In the genomic region with DNA sequence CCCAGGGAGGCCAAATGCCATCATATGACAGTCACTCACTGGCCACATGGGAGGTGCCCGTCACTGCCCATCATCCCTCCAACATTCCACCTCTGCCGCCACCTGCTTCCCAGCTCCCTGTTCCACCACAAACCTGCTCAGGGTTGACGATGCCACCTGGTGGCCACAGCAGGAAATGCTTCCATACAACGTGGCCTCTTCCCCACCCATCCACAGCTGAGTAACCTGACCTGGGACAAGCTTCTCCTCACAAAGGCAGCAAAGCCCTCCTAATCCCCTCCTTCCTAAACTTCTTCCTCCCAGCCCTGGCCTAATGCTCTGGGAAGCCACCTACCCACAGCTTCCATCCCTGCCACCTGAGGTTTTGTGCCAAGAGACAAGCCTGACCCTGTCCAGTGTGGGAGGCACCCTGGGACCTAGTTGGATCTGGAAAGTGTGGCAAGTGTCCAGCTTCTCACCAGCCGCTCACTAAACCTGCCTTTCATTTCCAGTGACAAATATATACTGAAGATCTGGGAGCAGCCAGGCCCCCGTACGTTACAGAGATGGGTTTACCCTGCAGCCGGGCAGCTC, we compare ENCODE assay signal across 1 cellular context.
A peak's percentile ranks its signal among the peaks of the same experiment; 100 is the strongest.
TF ChIP-seq lines count a peak whose summit lies in the region.

No MANE protein-coding gene starts in this region.

TF ChIP-seq in HEK293, 187 proteins besides CTCF, POLR2A, EP300 and RAD21 (continued from another document and continues in another):
- TF ChIP-seq, protein P1, sequence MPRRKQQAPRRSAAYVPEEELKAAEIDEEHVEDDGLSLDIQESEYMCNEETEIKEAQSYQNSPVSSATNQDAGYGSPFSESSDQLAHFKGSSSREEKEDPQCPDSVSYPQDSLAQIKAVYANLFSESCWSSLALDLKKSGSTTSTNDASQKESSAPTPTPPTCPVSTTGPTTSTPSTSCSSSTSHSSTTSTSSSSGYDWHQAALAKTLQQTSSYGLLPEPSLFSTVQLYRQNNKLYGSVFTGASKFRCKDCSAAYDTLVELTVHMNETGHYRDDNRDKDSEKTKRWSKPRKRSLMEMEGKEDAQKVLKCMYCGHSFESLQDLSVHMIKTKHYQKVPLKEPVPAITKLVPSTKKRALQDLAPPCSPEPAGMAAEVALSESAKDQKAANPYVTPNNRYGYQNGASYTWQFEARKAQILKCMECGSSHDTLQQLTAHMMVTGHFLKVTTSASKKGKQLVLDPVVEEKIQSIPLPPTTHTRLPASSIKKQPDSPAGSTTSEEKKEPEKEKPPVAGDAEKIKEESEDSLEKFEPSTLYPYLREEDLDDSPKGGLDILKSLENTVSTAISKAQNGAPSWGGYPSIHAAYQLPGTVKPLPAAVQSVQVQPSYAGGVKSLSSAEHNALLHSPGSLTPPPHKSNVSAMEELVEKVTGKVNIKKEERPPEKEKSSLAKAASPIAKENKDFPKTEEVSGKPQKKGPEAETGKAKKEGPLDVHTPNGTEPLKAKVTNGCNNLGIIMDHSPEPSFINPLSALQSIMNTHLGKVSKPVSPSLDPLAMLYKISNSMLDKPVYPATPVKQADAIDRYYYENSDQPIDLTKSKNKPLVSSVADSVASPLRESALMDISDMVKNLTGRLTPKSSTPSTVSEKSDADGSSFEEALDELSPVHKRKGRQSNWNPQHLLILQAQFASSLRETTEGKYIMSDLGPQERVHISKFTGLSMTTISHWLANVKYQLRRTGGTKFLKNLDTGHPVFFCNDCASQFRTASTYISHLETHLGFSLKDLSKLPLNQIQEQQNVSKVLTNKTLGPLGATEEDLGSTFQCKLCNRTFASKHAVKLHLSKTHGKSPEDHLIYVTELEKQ (tag by site-specific recombination; IDR thresholded peaks at IDR 0.05; ENCODE audit: borderline replicate concordance) = peak; percentile 35; the same call in 1 of the 2 replicates
- TF ChIP-seq ZFP37 (tag by site-specific recombination; IDR thresholded peaks at IDR 0.05) = 0 out of 2 replicates have a peak, but pooled peaks have one; percentile 52
- TF ChIP-seq, protein P2, sequence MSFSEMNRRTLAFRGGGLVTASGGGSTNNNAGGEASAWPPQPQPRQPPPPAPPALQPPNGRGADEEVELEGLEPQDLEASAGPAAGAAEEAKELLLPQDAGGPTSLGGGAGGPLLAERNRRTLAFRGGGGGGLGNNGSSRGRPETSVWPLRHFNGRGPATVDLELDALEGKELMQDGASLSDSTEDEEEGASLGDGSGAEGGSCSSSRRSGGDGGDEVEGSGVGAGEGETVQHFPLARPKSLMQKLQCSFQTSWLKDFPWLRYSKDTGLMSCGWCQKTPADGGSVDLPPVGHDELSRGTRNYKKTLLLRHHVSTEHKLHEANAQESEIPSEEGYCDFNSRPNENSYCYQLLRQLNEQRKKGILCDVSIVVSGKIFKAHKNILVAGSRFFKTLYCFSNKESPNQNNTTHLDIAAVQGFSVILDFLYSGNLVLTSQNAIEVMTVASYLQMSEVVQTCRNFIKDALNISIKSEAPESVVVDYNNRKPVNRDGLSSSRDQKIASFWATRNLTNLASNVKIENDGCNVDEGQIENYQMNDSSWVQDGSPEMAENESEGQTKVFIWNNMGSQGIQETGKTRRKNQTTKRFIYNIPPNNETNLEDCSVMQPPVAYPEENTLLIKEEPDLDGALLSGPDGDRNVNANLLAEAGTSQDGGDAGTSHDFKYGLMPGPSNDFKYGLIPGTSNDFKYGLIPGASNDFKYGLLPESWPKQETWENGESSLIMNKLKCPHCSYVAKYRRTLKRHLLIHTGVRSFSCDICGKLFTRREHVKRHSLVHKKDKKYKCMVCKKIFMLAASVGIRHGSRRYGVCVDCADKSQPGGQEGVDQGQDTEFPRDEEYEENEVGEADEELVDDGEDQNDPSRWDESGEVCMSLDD (tag by site-specific recombination; IDR thresholded peaks at IDR 0.05) = peak; percentile 47; the same call in 1 of the 2 replicates
- TF ChIP-seq ZNF214 (tag by site-specific recombination; IDR thresholded peaks at IDR 0.05; ENCODE audit: borderline replicate concordance) = no peak
- no peak for TF ChIP-seq ZNF302 (tag by site-specific recombination; IDR thresholded peaks at IDR 0.05; ENCODE audit: low read depth)
- TF ChIP-seq ZNF791 (tag by site-specific recombination; IDR thresholded peaks at IDR 0.05) = no peak
- TF ChIP-seq, protein P3, sequence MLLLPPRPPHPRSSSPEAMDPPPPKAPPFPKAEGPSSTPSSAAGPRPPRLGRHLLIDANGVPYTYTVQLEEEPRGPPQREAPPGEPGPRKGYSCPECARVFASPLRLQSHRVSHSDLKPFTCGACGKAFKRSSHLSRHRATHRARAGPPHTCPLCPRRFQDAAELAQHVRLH (tag by site-specific recombination; IDR thresholded peaks at IDR 0.05) = peak; percentile 80
- TF ChIP-seq, protein P4, sequence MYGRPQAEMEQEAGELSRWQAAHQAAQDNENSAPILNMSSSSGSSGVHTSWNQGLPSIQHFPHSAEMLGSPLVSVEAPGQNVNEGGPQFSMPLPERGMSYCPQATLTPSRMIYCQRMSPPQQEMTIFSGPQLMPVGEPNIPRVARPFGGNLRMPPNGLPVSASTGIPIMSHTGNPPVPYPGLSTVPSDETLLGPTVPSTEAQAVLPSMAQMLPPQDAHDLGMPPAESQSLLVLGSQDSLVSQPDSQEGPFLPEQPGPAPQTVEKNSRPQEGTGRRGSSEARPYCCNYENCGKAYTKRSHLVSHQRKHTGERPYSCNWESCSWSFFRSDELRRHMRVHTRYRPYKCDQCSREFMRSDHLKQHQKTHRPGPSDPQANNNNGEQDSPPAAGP (tag by site-specific recombination; IDR thresholded peaks at IDR 0.05) = peak; percentile 61; the same call in 1 of the 2 replicates
- TF ChIP-seq KLF10 (tag by site-specific recombination; IDR thresholded peaks at IDR 0.05) = no peak
- TF ChIP-seq FEZF1 (tag by site-specific recombination; IDR thresholded peaks at IDR 0.05) = no peak
- TF ChIP-seq, protein P5, sequence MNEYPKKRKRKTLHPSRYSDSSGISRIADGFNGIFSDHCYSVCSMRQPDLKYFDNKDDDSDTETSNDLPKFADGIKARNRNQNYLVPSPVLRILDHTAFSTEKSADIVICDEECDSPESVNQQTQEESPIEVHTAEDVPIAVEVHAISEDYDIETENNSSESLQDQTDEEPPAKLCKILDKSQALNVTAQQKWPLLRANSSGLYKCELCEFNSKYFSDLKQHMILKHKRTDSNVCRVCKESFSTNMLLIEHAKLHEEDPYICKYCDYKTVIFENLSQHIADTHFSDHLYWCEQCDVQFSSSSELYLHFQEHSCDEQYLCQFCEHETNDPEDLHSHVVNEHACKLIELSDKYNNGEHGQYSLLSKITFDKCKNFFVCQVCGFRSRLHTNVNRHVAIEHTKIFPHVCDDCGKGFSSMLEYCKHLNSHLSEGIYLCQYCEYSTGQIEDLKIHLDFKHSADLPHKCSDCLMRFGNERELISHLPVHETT (tag by site-specific recombination; IDR thresholded peaks at IDR 0.05) = peak; percentile 80
- TF ChIP-seq ZNF548 (tag by site-specific recombination; IDR thresholded peaks at IDR 0.05) = 0 out of 2 replicates have a peak, but pooled peaks have one; percentile 12
- TF ChIP-seq ZNF423 (tag by site-specific recombination; IDR thresholded peaks at IDR 0.05) = no peak
- no peak for TF ChIP-seq ZNF843 (tag by site-specific recombination; IDR thresholded peaks at IDR 0.05)
- no peak for TF ChIP-seq ZNF112 (tag by site-specific recombination; IDR thresholded peaks at IDR 0.05)
- peak; percentile 69; the same call in 1 of the 2 replicates for TF ChIP-seq IKZF3 (tag by site-specific recombination; IDR thresholded peaks at IDR 0.05)
- TF ChIP-seq, protein P6, sequence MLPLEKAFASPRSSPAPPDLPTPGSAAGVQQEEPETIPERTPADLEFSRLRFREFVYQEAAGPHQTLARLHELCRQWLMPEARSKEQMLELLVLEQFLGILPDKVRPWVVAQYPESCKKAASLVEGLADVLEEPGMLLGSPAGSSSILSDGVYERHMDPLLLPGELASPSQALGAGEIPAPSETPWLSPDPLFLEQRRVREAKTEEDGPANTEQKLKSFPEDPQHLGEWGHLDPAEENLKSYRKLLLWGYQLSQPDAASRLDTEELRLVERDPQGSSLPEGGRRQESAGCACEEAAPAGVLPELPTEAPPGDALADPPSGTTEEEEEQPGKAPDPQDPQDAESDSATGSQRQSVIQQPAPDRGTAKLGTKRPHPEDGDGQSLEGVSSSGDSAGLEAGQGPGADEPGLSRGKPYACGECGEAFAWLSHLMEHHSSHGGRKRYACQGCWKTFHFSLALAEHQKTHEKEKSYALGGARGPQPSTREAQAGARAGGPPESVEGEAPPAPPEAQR (tag by site-specific recombination; IDR thresholded peaks at IDR 0.05) = no peak
- TF ChIP-seq, protein P7, sequence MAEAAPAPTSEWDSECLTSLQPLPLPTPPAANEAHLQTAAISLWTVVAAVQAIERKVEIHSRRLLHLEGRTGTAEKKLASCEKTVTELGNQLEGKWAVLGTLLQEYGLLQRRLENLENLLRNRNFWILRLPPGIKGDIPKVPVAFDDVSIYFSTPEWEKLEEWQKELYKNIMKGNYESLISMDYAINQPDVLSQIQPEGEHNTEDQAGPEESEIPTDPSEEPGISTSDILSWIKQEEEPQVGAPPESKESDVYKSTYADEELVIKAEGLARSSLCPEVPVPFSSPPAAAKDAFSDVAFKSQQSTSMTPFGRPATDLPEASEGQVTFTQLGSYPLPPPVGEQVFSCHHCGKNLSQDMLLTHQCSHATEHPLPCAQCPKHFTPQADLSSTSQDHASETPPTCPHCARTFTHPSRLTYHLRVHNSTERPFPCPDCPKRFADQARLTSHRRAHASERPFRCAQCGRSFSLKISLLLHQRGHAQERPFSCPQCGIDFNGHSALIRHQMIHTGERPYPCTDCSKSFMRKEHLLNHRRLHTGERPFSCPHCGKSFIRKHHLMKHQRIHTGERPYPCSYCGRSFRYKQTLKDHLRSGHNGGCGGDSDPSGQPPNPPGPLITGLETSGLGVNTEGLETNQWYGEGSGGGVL (tag by site-specific recombination; IDR thresholded peaks at IDR 0.05) = no peak
- TF ChIP-seq, protein P8, sequence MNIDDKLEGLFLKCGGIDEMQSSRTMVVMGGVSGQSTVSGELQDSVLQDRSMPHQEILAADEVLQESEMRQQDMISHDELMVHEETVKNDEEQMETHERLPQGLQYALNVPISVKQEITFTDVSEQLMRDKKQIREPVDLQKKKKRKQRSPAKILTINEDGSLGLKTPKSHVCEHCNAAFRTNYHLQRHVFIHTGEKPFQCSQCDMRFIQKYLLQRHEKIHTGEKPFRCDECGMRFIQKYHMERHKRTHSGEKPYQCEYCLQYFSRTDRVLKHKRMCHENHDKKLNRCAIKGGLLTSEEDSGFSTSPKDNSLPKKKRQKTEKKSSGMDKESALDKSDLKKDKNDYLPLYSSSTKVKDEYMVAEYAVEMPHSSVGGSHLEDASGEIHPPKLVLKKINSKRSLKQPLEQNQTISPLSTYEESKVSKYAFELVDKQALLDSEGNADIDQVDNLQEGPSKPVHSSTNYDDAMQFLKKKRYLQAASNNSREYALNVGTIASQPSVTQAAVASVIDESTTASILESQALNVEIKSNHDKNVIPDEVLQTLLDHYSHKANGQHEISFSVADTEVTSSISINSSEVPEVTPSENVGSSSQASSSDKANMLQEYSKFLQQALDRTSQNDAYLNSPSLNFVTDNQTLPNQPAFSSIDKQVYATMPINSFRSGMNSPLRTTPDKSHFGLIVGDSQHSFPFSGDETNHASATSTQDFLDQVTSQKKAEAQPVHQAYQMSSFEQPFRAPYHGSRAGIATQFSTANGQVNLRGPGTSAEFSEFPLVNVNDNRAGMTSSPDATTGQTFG (tag by site-specific recombination; IDR thresholded peaks at IDR 0.05; ENCODE audit: borderline replicate concordance) = no peak
- peak; percentile 83 for TF ChIP-seq KLF8 (tag by site-specific recombination; IDR thresholded peaks at IDR 0.05)
- TF ChIP-seq ZNF138 (tag by site-specific recombination; IDR thresholded peaks at IDR 0.05; ENCODE audit: borderline replicate concordance) = no peak
- TF ChIP-seq ZNF416 (tag by site-specific recombination; IDR thresholded peaks at IDR 0.05) = no peak
- no peak for TF ChIP-seq ZBTB21 (tag by site-specific recombination; IDR thresholded peaks at IDR 0.05)
- TF ChIP-seq KLF1 (tag by site-specific recombination; IDR thresholded peaks at IDR 0.05) = peak; percentile 50; the same call in 1 of the 2 replicates
- TF ChIP-seq SP7 (tag by site-specific recombination; IDR thresholded peaks at IDR 0.05) = peak; percentile 54
- 0 out of 2 replicates have a peak, but pooled peaks have one; percentile 20 for TF ChIP-seq ZNF560 (tag by site-specific recombination; IDR thresholded peaks at IDR 0.05; ENCODE audit: borderline replicate concordance)
- no peak for TF ChIP-seq ZNF121 (tag by site-specific recombination; IDR thresholded peaks at IDR 0.05)
- TF ChIP-seq, protein P9, sequence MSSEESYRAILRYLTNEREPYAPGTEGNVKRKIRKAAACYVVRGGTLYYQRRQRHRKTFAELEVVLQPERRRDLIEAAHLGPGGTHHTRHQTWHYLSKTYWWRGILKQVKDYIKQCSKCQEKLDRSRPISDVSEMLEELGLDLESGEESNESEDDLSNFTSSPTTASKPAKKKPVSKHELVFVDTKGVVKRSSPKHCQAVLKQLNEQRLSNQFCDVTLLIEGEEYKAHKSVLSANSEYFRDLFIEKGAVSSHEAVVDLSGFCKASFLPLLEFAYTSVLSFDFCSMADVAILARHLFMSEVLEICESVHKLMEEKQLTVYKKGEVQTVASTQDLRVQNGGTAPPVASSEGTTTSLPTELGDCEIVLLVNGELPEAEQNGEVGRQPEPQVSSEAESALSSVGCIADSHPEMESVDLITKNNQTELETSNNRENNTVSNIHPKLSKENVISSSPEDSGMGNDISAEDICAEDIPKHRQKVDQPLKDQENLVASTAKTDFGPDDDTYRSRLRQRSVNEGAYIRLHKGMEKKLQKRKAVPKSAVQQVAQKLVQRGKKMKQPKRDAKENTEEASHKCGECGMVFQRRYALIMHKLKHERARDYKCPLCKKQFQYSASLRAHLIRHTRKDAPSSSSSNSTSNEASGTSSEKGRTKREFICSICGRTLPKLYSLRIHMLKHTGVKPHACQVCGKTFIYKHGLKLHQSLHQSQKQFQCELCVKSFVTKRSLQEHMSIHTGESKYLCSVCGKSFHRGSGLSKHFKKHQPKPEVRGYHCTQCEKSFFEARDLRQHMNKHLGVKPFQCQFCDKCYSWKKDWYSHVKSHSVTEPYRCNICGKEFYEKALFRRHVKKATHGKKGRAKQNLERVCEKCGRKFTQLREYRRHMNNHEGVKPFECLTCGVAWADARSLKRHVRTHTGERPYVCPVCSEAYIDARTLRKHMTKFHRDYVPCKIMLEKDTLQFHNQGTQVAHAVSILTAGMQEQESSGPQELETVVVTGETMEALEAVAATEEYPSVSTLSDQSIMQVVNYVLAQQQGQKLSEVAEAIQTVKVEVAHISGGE (tag by site-specific recombination; conservative IDR thresholded peaks at IDR 0.05; ENCODE audit: low read depth) = no peak
- TF ChIP-seq ZNF785 (tag by site-specific recombination; IDR thresholded peaks at IDR 0.05) = peak; percentile 22; the same call in 1 of the 2 replicates
- TF ChIP-seq, protein P10, sequence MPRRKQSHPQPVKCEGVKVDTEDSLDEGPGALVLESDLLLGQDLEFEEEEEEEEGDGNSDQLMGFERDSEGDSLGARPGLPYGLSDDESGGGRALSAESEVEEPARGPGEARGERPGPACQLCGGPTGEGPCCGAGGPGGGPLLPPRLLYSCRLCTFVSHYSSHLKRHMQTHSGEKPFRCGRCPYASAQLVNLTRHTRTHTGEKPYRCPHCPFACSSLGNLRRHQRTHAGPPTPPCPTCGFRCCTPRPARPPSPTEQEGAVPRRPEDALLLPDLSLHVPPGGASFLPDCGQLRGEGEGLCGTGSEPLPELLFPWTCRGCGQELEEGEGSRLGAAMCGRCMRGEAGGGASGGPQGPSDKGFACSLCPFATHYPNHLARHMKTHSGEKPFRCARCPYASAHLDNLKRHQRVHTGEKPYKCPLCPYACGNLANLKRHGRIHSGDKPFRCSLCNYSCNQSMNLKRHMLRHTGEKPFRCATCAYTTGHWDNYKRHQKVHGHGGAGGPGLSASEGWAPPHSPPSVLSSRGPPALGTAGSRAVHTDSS (tag by site-specific recombination; IDR thresholded peaks at IDR 0.05) = no peak
